ENCODE assay signal across 15 cellular contexts in the genomic region with DNA sequence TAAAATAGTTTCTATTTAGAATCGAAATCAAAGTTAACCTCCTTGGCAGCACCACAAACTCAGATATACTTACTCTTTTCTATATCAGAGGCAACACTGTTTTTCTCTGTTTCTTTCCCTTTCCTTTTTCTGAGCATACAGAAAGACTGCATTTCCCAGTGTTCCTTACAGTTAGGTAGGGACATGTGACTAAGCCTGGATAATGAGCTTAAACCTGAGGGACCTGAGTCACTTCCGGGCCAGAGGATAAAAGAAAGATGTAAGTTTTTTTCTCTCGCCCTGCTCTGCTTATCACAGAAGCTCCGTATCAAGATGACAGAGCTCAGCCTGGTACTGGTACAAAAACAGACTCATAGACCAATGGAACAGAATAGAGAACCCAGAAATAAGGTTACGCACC.
DNase-seq lines count a peak whose midpoint lies in the region; FAIRE-seq and TF ChIP-seq lines count a peak whose summit lies in the region.
"Had no signal": no experiment of that assay in that cellular context is flagged by ENCODE, and none has a peak within 500 bp of the region (broad histone marks: within the 10 kb centered on the region; RNA-seq: fewer than 3 reads in every experiment).

No MANE protein-coding gene starts in this region.

- H3K79me2 ChIP-seq in mammary epithelial cell (ENCODE audit: insufficient read depth, low read length) = no peaks in the 10 kb centered on the region

- H3K9me3 ChIP-seq in mammary epithelial cell (replicated peaks; ENCODE audit: insufficient read depth, low read length) = peaks cover 7% of the 10 kb centered on the region
- no peaks in the 10 kb centered on the region for H3K9me3 ChIP-seq in BE2C

- no peaks in the 10 kb centered on the region for H3K27me3 Mint-ChIP-seq in activated T-helper 1 cell treated with anti-CD3 and anti-CD28 coated beads, Interleukin-12 subunit alpha, Interleukin-12 subunit beta, Interleukin-2, Interleukin-4 antibody, amounts not matched to agents 30 ng/mL and 10 ng/mL and 1 ng/mL, durations not matched to agents 14 hours and 24 hours and 36 hours (ENCODE audit: insufficient read depth)
- H3K27me3 Mint-ChIP-seq: activated T-helper 17 cell treated with anti-CD3 and anti-CD28 coated beads, Interleukin-2, amount 50 U/mL, for 72 hours; CD8-positive, alpha-beta memory T cell had no signal

- TF ChIP-seq CTCF in mammary epithelial cell (conservative IDR thresholded peaks at IDR 0.05 in 1 of 2, IDR thresholded peaks at IDR 0.05 in 1 of 2; ENCODE audit: extremely low read depth in 1 of 2, insufficient read depth in 1 of 2, low read depth in 1 of 2, low read length in 2 of 2) (no peak), BE2C (IDR thresholded peaks at IDR 0.05; ENCODE audit: low read depth, low read length) (no peak)

- peaks cover 27% of the 10 kb centered on the region for H3K9me3 Mint-ChIP-seq in activated T-helper 1 cell treated with anti-CD3 and anti-CD28 coated beads, Interleukin-12 subunit alpha, Interleukin-12 subunit beta, Interleukin-2, Interleukin-4 antibody, amounts not matched to agents 30 ng/mL and 10 ng/mL and 1 ng/mL, durations not matched to agents 14 hours and 24 hours and 36 hours
- H3K9me3 Mint-ChIP-seq: activated T-helper 17 cell treated with anti-CD3 and anti-CD28 coated beads, Interleukin-2, amount 50 U/mL, for 72 hours had no signal

- H3K4me3 Mint-ChIP-seq in activated T-helper 1 cell treated with anti-CD3 and anti-CD28 coated beads, Interleukin-12 subunit alpha, Interleukin-12 subunit beta, Interleukin-2, Interleukin-4 antibody, amounts not matched to agents 30 ng/mL and 10 ng/mL and 1 ng/mL, durations not matched to agents 14 hours and 24 hours and 36 hours = no peak overlapping the region
- H3K4me3 Mint-ChIP-seq: activated T-helper 17 cell treated with anti-CD3 and anti-CD28 coated beads, Interleukin-2, amount 50 U/mL, for 72 hours; CD8-positive, alpha-beta memory T cell; T-helper 1 cell treated with Interleukin-12 subunit alpha and Interleukin-12 subunit beta and Interleukin-4 antibody, amounts not matched to agents 30 μg/mL and 1 μg/mL, for 36 hours had no signal

- no peak overlapping the region for H3K4me2 ChIP-seq in mammary epithelial cell (ENCODE audit: insufficient read depth, low read depth, low read length)

- H4K20me1 ChIP-seq in mammary epithelial cell (ENCODE audit: insufficient read depth, low read length) = no peaks in the 10 kb centered on the region

- H3K9ac ChIP-seq in mammary epithelial cell (ENCODE audit: insufficient read depth, low read length) = no peak overlapping the region

- FAIRE-seq in RCC 7860 (lab: Jason Lieb, UNC) = no peak
- FAIRE-seq: islet of Langerhans had no signal

- CTCF ChIA-PET in mammary epithelial cell (lab: Charles Lee; ENCODE audit: low non-redundant PET) = no interaction called here

- 78% methylated on average over 5 of the region's 5 CpGs for WGBS in mammary epithelial cell (ENCODE audit: low coverage, missing lambda C conversion rate)

- H3K4me3 ChIP-seq in mammary epithelial cell (replicated peaks in 1 of 3; ENCODE audit: insufficient read depth in 1 of 3, low read depth in 2 of 3, low read length in 3 of 3) = no peak overlapping the region
- no peak overlapping the region for H3K4me3 ChIP-seq in BE2C (ENCODE audit: low read depth, low read length)

- H3K4me1 ChIP-seq in mammary epithelial cell (ENCODE audit: insufficient read depth, low read length) (peaks cover 22% of the 10 kb centered on the region), BE2C (no peaks in the 10 kb centered on the region)

- no TSS peak for BruUV-seq in mammary epithelial cell (replicated peaks; lab: Mats Ljungman, UMichigan)

- H3K36me3 Mint-ChIP-seq in activated T-helper 1 cell treated with anti-CD3 and anti-CD28 coated beads, Interleukin-12 subunit alpha, Interleukin-12 subunit beta, Interleukin-2, Interleukin-4 antibody, amounts not matched to agents 30 ng/mL and 10 ng/mL and 1 ng/mL, durations not matched to agents 14 hours and 24 hours and 36 hours (ENCODE audit: low read depth) = no peaks in the 10 kb centered on the region

- dilution Hi-C loops in mammary epithelial cell (cut with HindIII; ENCODE audit: low sequenced_read_pairs) = no loop called here

- intact Hi-C loops in mammary epithelial cell (cut with micrococcal nuclease) = no loop called here
- intact Hi-C loops in activated T-helper 1 cell treated with anti-CD3 and anti-CD28 coated beads, Interleukin-12 subunit alpha, Interleukin-12 subunit beta, Interleukin-2, Interleukin-4 antibody, amounts not matched to agents 30 ng/mL and 10 ng/mL and 1 ng/mL, durations not matched to agents 14 hours and 24 hours and 36 hours (cut with micrococcal nuclease) = no loop called here

- H3K4me1 Mint-ChIP-seq in activated T-helper 1 cell treated with anti-CD3 and anti-CD28 coated beads, Interleukin-12 subunit alpha, Interleukin-12 subunit beta, Interleukin-2, Interleukin-4 antibody, amounts not matched to agents 30 ng/mL and 10 ng/mL and 1 ng/mL, durations not matched to agents 14 hours and 24 hours and 36 hours (ENCODE audit: low read depth) = peaks cover 4% of the 10 kb centered on the region
- H3K4me1 Mint-ChIP-seq: activated T-helper 17 cell treated with anti-CD3 and anti-CD28 coated beads, Interleukin-2, amount 50 U/mL, for 72 hours; CD8-positive, alpha-beta memory T cell had no signal

- H2AFZ ChIP-seq in mammary epithelial cell (ENCODE audit: low read depth, low read length) = peak overlapping the region; percentile 34

- in situ Hi-C loops in mammary epithelial cell (cut with MboI; ENCODE audit: low sequenced_read_pairs in 2 of 2) = no loop called here

- H3K27me3 ChIP-seq in mammary epithelial cell (ENCODE audit: insufficient read depth, low read length) (no peaks in the 10 kb centered on the region), BE2C (peaks cover 3% of the 10 kb centered on the region; the same call in 1 of the 2 replicates)

- DNase-seq in NCI-H2171 treated with DMSO at 0.1 percent for 48 hours (lab: John Stamatoyannopoulos, UW) (peak; percentile 49), NCI-H2171 (lab: John Stamatoyannopoulos, UW) (no peak), RCC 7860 (ENCODE audit: low spot score) (peak; percentile 30), mammary epithelial cell (peak; percentile 53), renal cortical epithelial cell (ENCODE audit: low read depth) (peak; percentile 51), GM03348 (ENCODE audit: low spot score) (no peak), BE2C (no peak)
- no peak for DNase-seq in activated T-helper 1 cell treated with anti-CD3 and anti-CD28 coated beads, Interleukin-12 subunit alpha, Interleukin-12 subunit beta, Interleukin-2, Interleukin-4 antibody, amounts not matched to agents 30 ng/mL and 10 ng/mL and 1 ng/mL, durations not matched to agents 14 hours and 24 hours and 36 hours (ENCODE audit: low spot score)
- DNase-seq: 8988T; CD8-positive, alpha-beta memory T cell; foreskin fibroblast; NCI-H1048 had no signal

- no peaks in the 10 kb centered on the region for H3K36me3 ChIP-seq in mammary epithelial cell (ENCODE audit: insufficient read depth, low read length)
- H3K36me3 ChIP-seq in BE2C = no peaks in the 10 kb centered on the region

- H3K27ac ChIP-seq in mammary epithelial cell (ENCODE audit: insufficient read depth, low read depth, low read length) = no peak overlapping the region

- H3K27ac Mint-ChIP-seq in activated T-helper 1 cell treated with anti-CD3 and anti-CD28 coated beads, Interleukin-12 subunit alpha, Interleukin-12 subunit beta, Interleukin-2, Interleukin-4 antibody, amounts not matched to agents 30 ng/mL and 10 ng/mL and 1 ng/mL, durations not matched to agents 14 hours and 24 hours and 36 hours = no peak overlapping the region
- H3K27ac Mint-ChIP-seq: activated T-helper 17 cell treated with anti-CD3 and anti-CD28 coated beads, Interleukin-2, amount 50 U/mL, for 72 hours; CD8-positive, alpha-beta memory T cell; T-helper 1 cell treated with Interleukin-12 subunit alpha and Interleukin-12 subunit beta and Interleukin-4 antibody, amounts not matched to agents 30 μg/mL and 1 μg/mL, for 36 hours had no signal

Comparison
In these comparisons a context has a peak if more than half of its experiments do, and no peak if none do; other contexts are left out.
1. DNase-seq: peak in NCI-H2171 treated with DMSO at 0.1 percent for 48 hours (single experiment), RCC 7860 (single experiment), mammary epithelial cell (single experiment) and renal cortical epithelial cell (single experiment); none in NCI-H2171 (single experiment), GM03348 (single experiment), activated T-helper 1 cell treated with anti-CD3 and anti-CD28 coated beads, Interleukin-12 subunit alpha, Interleukin-12 subunit beta, Interleukin-2, Interleukin-4 antibody, amounts not matched to agents 30 ng/mL and 10 ng/mL and 1 ng/mL, durations not matched to agents 14 hours and 24 hours and 36 hours (single experiment) and BE2C (single experiment).